17 cellular contexts compared by ENCODE assay signal in genomic region chr10:24432478-24433416, GRCh38.
DNase-seq lines count a peak whose midpoint lies in the region; ATAC-seq, FAIRE-seq and TF ChIP-seq lines count a peak whose summit lies in the region.
"Had no signal": no experiment of that assay in that cellular context is flagged by ENCODE, and none has a peak within 500 bp of the region (broad histone marks: within the 10 kb centered on the region; RNA-seq: fewer than 3 reads in every experiment).

No MANE protein-coding gene starts in this region.

- peaks cover 3% of the 10 kb centered on the region; the same call in 1 of the 2 replicates for H3K36me3 ChIP-seq in Caco-2 (ENCODE audit: control insufficient read depth, insufficient read depth, low read length)
- H3K36me3 ChIP-seq: WERI-Rb-1 had no signal

- H3K27me3 ChIP-seq in Caco-2 (replicated peaks; ENCODE audit: control insufficient read depth, insufficient read depth, low read length) = no peaks in the 10 kb centered on the region

- H3K27ac Mint-ChIP-seq in Caco-2 (ENCODE audit: unreplicated experiment) (peak overlapping the region; percentile 93), nephron progenitor cell (no peak overlapping the region), natural killer cell (no peak overlapping the region)
- H3K27ac Mint-ChIP-seq: activated naive CD8-positive, alpha-beta T cell had no signal

- intact Hi-C loops in Caco-2 (cut with micrococcal nuclease; ENCODE audit: unreplicated experiment) (loop anchor here (1.0 to 2.0 kb wide), 6 partner anchors 10 to 70 kb away; no protein-coding TSS in a partner anchor), natural killer cell (cut with micrococcal nuclease) (no loop called here)

- no peak for TF ChIP-seq CTCF in Caco-2 (IDR thresholded peaks at IDR 0.05; ENCODE audit: insufficient read depth in 1 of 2, low read depth in 1 of 2, low read length in 1 of 2, severe bottlenecking in 1 of 2, unreplicated experiment in 1 of 2)
- no peak for TF ChIP-seq CTCF in nephron progenitor cell (IDR thresholded peaks at IDR 0.05)
- TF ChIP-seq CTCF in natural killer cell (IDR thresholded peaks at IDR 0.05) = no peak

- H3K27me3 Mint-ChIP-seq in Caco-2 (ENCODE audit: insufficient read depth, unreplicated experiment) = no peaks in the 10 kb centered on the region
- no peaks in the 10 kb centered on the region for H3K27me3 Mint-ChIP-seq in nephron progenitor cell (ENCODE audit: low read depth, poor library complexity)
- no peaks in the 10 kb centered on the region for H3K27me3 Mint-ChIP-seq in natural killer cell (ENCODE audit: low read depth in 2 of 2)

- H3K4me1 Mint-ChIP-seq in Caco-2 (ENCODE audit: low read depth, unreplicated experiment) (peaks cover 30% of the 10 kb centered on the region), nephron progenitor cell (peaks cover 4% of the 10 kb centered on the region), natural killer cell (no peaks in the 10 kb centered on the region)

- ATAC-seq in HG02852 (IDR thresholded peaks at IDR 0.05; ENCODE audit: unreplicated experiment) = peak; percentile 65
- peak; percentile 23 for ATAC-seq in left lobe of liver
- ATAC-seq in HG03342 (IDR thresholded peaks at IDR 0.05; ENCODE audit: unreplicated experiment) = no peak
- no peak for ATAC-seq in natural killer cell
- ATAC-seq: esophagus mucosa had no signal

- FAIRE-seq in RCC 7860 (lab: Jason Lieb, UNC) = peak; percentile 54

- DNase-seq in Caco-2 (peak; percentile 87 to 89), RCC 7860 (ENCODE audit: low spot score) (peak; percentile 79), left lobe of liver (ENCODE audit: low spot score) (no peak), SKM-1 (lab: John Stamatoyannopoulos, UW; ENCODE audit: unreplicated experiment) (no peak), nephron progenitor cell (no peak), natural killer cell (no peak)
- DNase-seq: cerebellar nuclear complex, hypothalamus, midbrain, NCI-H2171, SK-N-SH, WERI-Rb-1 had no signal

- no TSS peak for BruUV-seq in Caco-2 (replicated peaks; lab: Mats Ljungman, UMichigan)

- H3K4me3 ChIP-seq in Caco-2 (ENCODE audit: low read depth, low read length) = no peak overlapping the region
- H3K4me3 ChIP-seq: smooth muscle cell had no signal

- H3K36me3 Mint-ChIP-seq in Caco-2 (ENCODE audit: insufficient read depth, unreplicated experiment) = peaks cover 63% of the 10 kb centered on the region
- peaks cover 45% of the 10 kb centered on the region for H3K36me3 Mint-ChIP-seq in nephron progenitor cell (ENCODE audit: low read depth)
- no peaks in the 10 kb centered on the region for H3K36me3 Mint-ChIP-seq in natural killer cell
- H3K36me3 Mint-ChIP-seq: activated naive CD8-positive, alpha-beta T cell had no signal

- H3K9me3 Mint-ChIP-seq in Caco-2 (ENCODE audit: unreplicated experiment) (no peaks in the 10 kb centered on the region), nephron progenitor cell (peaks cover 4% of the 10 kb centered on the region), natural killer cell (peaks cover 0 to 3% of the 10 kb centered on the region in 2 donors)

- H3K4me3 Mint-ChIP-seq in Caco-2 (ENCODE audit: unreplicated experiment) = peak overlapping the region; percentile 63
- no peak overlapping the region for H3K4me3 Mint-ChIP-seq in nephron progenitor cell
- H3K4me3 Mint-ChIP-seq in natural killer cell = no peak overlapping the region
- H3K4me3 Mint-ChIP-seq: activated naive CD8-positive, alpha-beta T cell had no signal

- no peaks in the 10 kb centered on the region for H3K9me3 ChIP-seq in Caco-2
- H3K9me3 ChIP-seq: SK-N-SH had no signal

- peaks cover 60% of the 10 kb centered on the region for H3K4me1 ChIP-seq in Caco-2

- CTCF ChIA-PET in Caco-2 (lab: Charles Lee) = interaction anchor here (1.4 kb wide), 1 partner anchor 15 kb away, joined by 4 read pairs; no protein-coding TSS in a partner anchor

- POLR2A ChIA-PET in Caco-2 (lab: Charles Lee) = interaction anchor here (0.6 kb wide), 2 partner anchors 31 to 48 kb away, joined by 3 read pairs; no protein-coding TSS in a partner anchor

Comparison
In these comparisons a context has a peak if more than half of its experiments do, and no peak if none do; other contexts are left out.
1. DNase-seq: peak in Caco-2 (2 of 2) and RCC 7860 (single experiment); none in left lobe of liver (single experiment), SKM-1 (single experiment), nephron progenitor cell (single experiment) and natural killer cell (single experiment).
2. ATAC-seq: peak in HG02852 (single experiment) and left lobe of liver (single experiment); none in HG03342 (single experiment) and natural killer cell (0 of 3).